In the genomic region with DNA sequence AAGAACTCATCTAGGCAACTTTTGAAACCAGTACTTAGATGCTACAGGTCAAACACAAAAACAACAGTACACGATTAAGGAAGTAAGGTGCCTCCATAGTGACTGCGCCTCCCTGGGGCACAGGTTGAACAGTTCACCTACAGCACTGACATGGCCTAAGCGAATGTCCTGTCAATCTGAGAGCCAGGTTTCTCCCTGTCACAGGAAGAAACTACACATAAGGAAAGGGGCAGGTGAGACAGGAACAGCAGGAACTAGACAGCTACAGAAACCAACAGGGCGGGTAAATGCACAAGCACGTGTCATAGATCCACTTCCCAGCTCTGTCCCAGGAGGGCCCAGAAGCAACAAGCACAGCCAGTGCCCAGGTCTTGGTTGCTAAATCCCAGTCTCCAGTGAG, we compare ENCODE assay signal across 1 cellular context.
TF ChIP-seq lines count a peak whose summit lies in the region.

No MANE protein-coding gene starts in this region.

TF ChIP-seq in GM23338, 12 proteins besides CTCF, POLR2A, EP300 and RAD21 (continued from another document):
- TF ChIP-seq, protein P1, sequence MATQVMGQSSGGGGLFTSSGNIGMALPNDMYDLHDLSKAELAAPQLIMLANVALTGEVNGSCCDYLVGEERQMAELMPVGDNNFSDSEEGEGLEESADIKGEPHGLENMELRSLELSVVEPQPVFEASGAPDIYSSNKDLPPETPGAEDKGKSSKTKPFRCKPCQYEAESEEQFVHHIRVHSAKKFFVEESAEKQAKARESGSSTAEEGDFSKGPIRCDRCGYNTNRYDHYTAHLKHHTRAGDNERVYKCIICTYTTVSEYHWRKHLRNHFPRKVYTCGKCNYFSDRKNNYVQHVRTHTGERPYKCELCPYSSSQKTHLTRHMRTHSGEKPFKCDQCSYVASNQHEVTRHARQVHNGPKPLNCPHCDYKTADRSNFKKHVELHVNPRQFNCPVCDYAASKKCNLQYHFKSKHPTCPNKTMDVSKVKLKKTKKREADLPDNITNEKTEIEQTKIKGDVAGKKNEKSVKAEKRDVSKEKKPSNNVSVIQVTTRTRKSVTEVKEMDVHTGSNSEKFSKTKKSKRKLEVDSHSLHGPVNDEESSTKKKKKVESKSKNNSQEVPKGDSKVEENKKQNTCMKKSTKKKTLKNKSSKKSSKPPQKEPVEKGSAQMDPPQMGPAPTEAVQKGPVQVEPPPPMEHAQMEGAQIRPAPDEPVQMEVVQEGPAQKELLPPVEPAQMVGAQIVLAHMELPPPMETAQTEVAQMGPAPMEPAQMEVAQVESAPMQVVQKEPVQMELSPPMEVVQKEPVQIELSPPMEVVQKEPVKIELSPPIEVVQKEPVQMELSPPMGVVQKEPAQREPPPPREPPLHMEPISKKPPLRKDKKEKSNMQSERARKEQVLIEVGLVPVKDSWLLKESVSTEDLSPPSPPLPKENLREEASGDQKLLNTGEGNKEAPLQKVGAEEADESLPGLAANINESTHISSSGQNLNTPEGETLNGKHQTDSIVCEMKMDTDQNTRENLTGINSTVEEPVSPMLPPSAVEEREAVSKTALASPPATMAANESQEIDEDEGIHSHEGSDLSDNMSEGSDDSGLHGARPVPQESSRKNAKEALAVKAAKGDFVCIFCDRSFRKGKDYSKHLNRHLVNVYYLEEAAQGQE (IDR thresholded peaks at IDR 0.05; ENCODE audit: unreplicated experiment), result no peak
- TF ChIP-seq JUNB (IDR thresholded peaks at IDR 0.05; ENCODE audit: unreplicated experiment) (no peak), NANOG (IDR thresholded peaks at IDR 0.05; ENCODE audit: borderline replicate concordance) (no peak)
TF ChIP-seq in GM23338: peak in this region for 0.
